ENCODE assay signal across 16 cellular contexts in genomic region chr9:124356745-124357390, GRCh38. TPM values are rescaled to one million over a fixed set of nuclear protein-coding genes. Genes with fewer than 3 reads are reported as not detected.
DNase-seq lines count a peak whose midpoint lies in the region; ATAC-seq, FAIRE-seq and TF ChIP-seq lines count a peak whose summit lies in the region.
"Had no signal": no experiment of that assay in that cellular context is flagged by ENCODE, and none has a peak within 500 bp of the region (broad histone marks: within the 10 kb centered on the region; RNA-seq: fewer than 3 reads in every experiment).

No MANE protein-coding gene starts in this region.

- no peak for DNase-seq in stimulated activated naive CD8-positive, alpha-beta T cell treated with anti-CD3 and anti-CD28 coated beads, Interleukin-15, amount 100 ng/mL, for 72 hours
- no peak for DNase-seq in activated CD4-positive, alpha-beta memory T cell treated with anti-CD3 and anti-CD28 coated beads, Interleukin-2, amount 10 ng/mL, durations not matched to agents 7 days and 5 days
- DNase-seq in kidney = peak; percentile 43
- no peak for DNase-seq in NCI-H2196 treated with DMSO at 0.1 percent for 48 hours (lab: John Stamatoyannopoulos, UW; ENCODE audit: unreplicated experiment)
- no peak for DNase-seq in hippocampal formation (lab: John Stamatoyannopoulos, UW)
- no peak for DNase-seq in NCI-H226
- DNase-seq: activated B cell treated with CpG ODN at 0.5 μM for 24 hours; activated T-cell treated with anti-CD3 and anti-CD28 coated beads, Interleukin-2, amount 50 U/mL, for 1 hour; heart left ventricle; left cardiac atrium; NCI-H187; PC-9; psoas muscle; transverse colon had no signal

- POLR2A ChIA-PET in activated CD4-positive, alpha-beta memory T cell treated with anti-CD3 and anti-CD28 coated beads, Interleukin-2, amount 10 ng/mL, durations not matched to agents 7 days and 5 days (lab: Charles Lee) = interaction anchor here (1.0 to 1.5 kb wide), 2 partner anchors 12 to 230 kb away, joined by 3 read pairs; no protein-coding TSS in a partner anchor

- H3K4me3 Mint-ChIP-seq in stimulated activated naive CD8-positive, alpha-beta T cell treated with anti-CD3 and anti-CD28 coated beads, Interleukin-15, Interleukin-2, amounts not matched to agents 100 ng/mL and 50 ng/mL, for 24 hours = no peak overlapping the region
- H3K4me3 Mint-ChIP-seq in stimulated activated naive CD8-positive, alpha-beta T cell treated with anti-CD3 and anti-CD28 coated beads, Interleukin-15, amount 100 ng/mL, for 72 hours = no peak overlapping the region
- H3K4me3 Mint-ChIP-seq in activated CD4-positive, alpha-beta memory T cell treated with anti-CD3 and anti-CD28 coated beads, Interleukin-2, amount 10 ng/mL, durations not matched to agents 7 days and 5 days = peak overlapping the region; percentile 33
- H3K4me3 Mint-ChIP-seq: activated B cell treated with CpG ODN at 0.5 μM for 24 hours had no signal

- H3K36me3 ChIP-seq in kidney (ENCODE audit: control insufficient read depth in 1 of 2, insufficient read depth in 2 of 2, low read length in 2 of 2) = peaks cover 9 to 26% of the 10 kb centered on the region in 2 donors

- no peak for FAIRE-seq in kidney (lab: Jason Lieb, UNC)

- ATAC-seq in stimulated activated naive CD8-positive, alpha-beta T cell treated with anti-CD3 and anti-CD28 coated beads, Interleukin-15, amount 100 ng/mL, for 72 hours = no peak
- no peak for ATAC-seq in HG03520 (IDR thresholded peaks at IDR 0.05; ENCODE audit: unreplicated experiment)
- ATAC-seq: left cardiac atrium had no signal

- H3K27me3 Mint-ChIP-seq in stimulated activated naive CD8-positive, alpha-beta T cell treated with anti-CD3 and anti-CD28 coated beads, Interleukin-15, Interleukin-2, amounts not matched to agents 100 ng/mL and 50 ng/mL, for 24 hours = no peaks in the 10 kb centered on the region
- H3K27me3 Mint-ChIP-seq in stimulated activated naive CD8-positive, alpha-beta T cell treated with anti-CD3 and anti-CD28 coated beads, Interleukin-15, amount 100 ng/mL, for 72 hours = no peaks in the 10 kb centered on the region
- H3K27me3 Mint-ChIP-seq in activated CD4-positive, alpha-beta memory T cell treated with anti-CD3 and anti-CD28 coated beads, Interleukin-2, amount 10 ng/mL, durations not matched to agents 7 days and 5 days = no peaks in the 10 kb centered on the region
- H3K27me3 Mint-ChIP-seq: activated B cell treated with CpG ODN at 0.5 μM for 24 hours had no signal

- no peak for TF ChIP-seq CTCF in kidney (IDR thresholded peaks at IDR 0.05; ENCODE audit: borderline replicate concordance, extremely low read depth, insufficient read depth)

- no peaks in the 10 kb centered on the region for H3K9me3 Mint-ChIP-seq in stimulated activated naive CD8-positive, alpha-beta T cell treated with anti-CD3 and anti-CD28 coated beads, Interleukin-15, Interleukin-2, amounts not matched to agents 100 ng/mL and 50 ng/mL, for 24 hours
- no peaks in the 10 kb centered on the region for H3K9me3 Mint-ChIP-seq in stimulated activated naive CD8-positive, alpha-beta T cell treated with anti-CD3 and anti-CD28 coated beads, Interleukin-15, amount 100 ng/mL, for 72 hours
- H3K9me3 Mint-ChIP-seq in activated CD4-positive, alpha-beta memory T cell treated with anti-CD3 and anti-CD28 coated beads, Interleukin-2, amount 10 ng/mL, durations not matched to agents 7 days and 5 days = no peaks in the 10 kb centered on the region
- H3K9me3 Mint-ChIP-seq: activated B cell treated with CpG ODN at 0.5 μM for 24 hours had no signal

- no peak overlapping the region for H3K9ac ChIP-seq in kidney (ENCODE audit: low read length in 2 of 2)

- H3K9me3 ChIP-seq in kidney (ENCODE audit: control insufficient read depth in 1 of 2, low read length in 2 of 2) = no peaks in the 10 kb centered on the region
- H3K9me3 ChIP-seq: heart left ventricle, psoas muscle, transverse colon had no signal

- H3K27ac Mint-ChIP-seq in stimulated activated naive CD8-positive, alpha-beta T cell treated with anti-CD3 and anti-CD28 coated beads, Interleukin-15, Interleukin-2, amounts not matched to agents 100 ng/mL and 50 ng/mL, for 24 hours = peak overlapping the region; percentile 56
- H3K27ac Mint-ChIP-seq in stimulated activated naive CD8-positive, alpha-beta T cell treated with anti-CD3 and anti-CD28 coated beads, Interleukin-15, amount 100 ng/mL, for 72 hours = peak overlapping the region in 1 of 2 donors; percentile 75
- H3K27ac Mint-ChIP-seq in activated CD4-positive, alpha-beta memory T cell treated with anti-CD3 and anti-CD28 coated beads, Interleukin-2, amount 10 ng/mL, durations not matched to agents 7 days and 5 days = peak overlapping the region; percentile 78
- H3K27ac Mint-ChIP-seq: activated B cell treated with CpG ODN at 0.5 μM for 24 hours had no signal

- intact Hi-C loops in kidney (cut with DNase I) = no loop called here

- H3K36me3 Mint-ChIP-seq in stimulated activated naive CD8-positive, alpha-beta T cell treated with anti-CD3 and anti-CD28 coated beads, Interleukin-15, Interleukin-2, amounts not matched to agents 100 ng/mL and 50 ng/mL, for 24 hours (ENCODE audit: low read depth) = peaks cover 39% of the 10 kb centered on the region
- H3K36me3 Mint-ChIP-seq in activated CD4-positive, alpha-beta memory T cell treated with anti-CD3 and anti-CD28 coated beads, Interleukin-2, amount 10 ng/mL, durations not matched to agents 7 days and 5 days (ENCODE audit: low read depth) = peaks cover 22% of the 10 kb centered on the region

- H3K4me3 ChIP-seq in kidney (ENCODE audit: low read length in 2 of 2) = no peak overlapping the region
- H3K4me3 ChIP-seq: heart left ventricle, PC-9, psoas muscle, transverse colon had no signal

- H3K4me1 ChIP-seq in kidney (ENCODE audit: control insufficient read depth in 1 of 2, insufficient read depth in 1 of 2, low read depth in 1 of 2, low read length in 2 of 2) = peaks cover 0 to 6% of the 10 kb centered on the region in 2 donors

- H3K4me1 Mint-ChIP-seq in stimulated activated naive CD8-positive, alpha-beta T cell treated with anti-CD3 and anti-CD28 coated beads, Interleukin-15, Interleukin-2, amounts not matched to agents 100 ng/mL and 50 ng/mL, for 24 hours (ENCODE audit: low read depth) = peaks cover 40% of the 10 kb centered on the region
- H3K4me1 Mint-ChIP-seq in stimulated activated naive CD8-positive, alpha-beta T cell treated with anti-CD3 and anti-CD28 coated beads, Interleukin-15, amount 100 ng/mL, for 72 hours = peaks cover 43% of the 10 kb centered on the region
- peaks cover 32% of the 10 kb centered on the region for H3K4me1 Mint-ChIP-seq in activated CD4-positive, alpha-beta memory T cell treated with anti-CD3 and anti-CD28 coated beads, Interleukin-2, amount 10 ng/mL, durations not matched to agents 7 days and 5 days

- CTCF ChIA-PET in activated CD4-positive, alpha-beta memory T cell treated with anti-CD3 and anti-CD28 coated beads, Interleukin-2, amount 10 ng/mL, durations not matched to agents 7 days and 5 days (lab: Charles Lee) = no interaction called here

- H3K27ac ChIP-seq in kidney (ENCODE audit: low read depth in 2 of 2, low read length in 2 of 2) = no peak overlapping the region
- H3K27ac ChIP-seq: heart left ventricle, PC-9, psoas muscle, transverse colon had no signal

RNA-seq across cellular contexts. Expression of gene PSMB7, which starts 58.4 kb away (rescaled TPM):
- 100 to 1,000 TPM; 113 to 120 TPM for total RNA-seq in activated CD4-positive, alpha-beta memory T cell treated with anti-CD3 and anti-CD28 coated beads, Interleukin-2, amount 10 ng/mL, durations not matched to agents 7 days and 5 days
- total RNA-seq in kidney = 105 TPM
- 250 TPM for polyA plus RNA-seq in kidney (ENCODE audit: insufficient read depth, low read depth, low replicate concordance)
